Comparison of ENCODE assay signal across 23 cellular contexts in the genomic region with DNA sequence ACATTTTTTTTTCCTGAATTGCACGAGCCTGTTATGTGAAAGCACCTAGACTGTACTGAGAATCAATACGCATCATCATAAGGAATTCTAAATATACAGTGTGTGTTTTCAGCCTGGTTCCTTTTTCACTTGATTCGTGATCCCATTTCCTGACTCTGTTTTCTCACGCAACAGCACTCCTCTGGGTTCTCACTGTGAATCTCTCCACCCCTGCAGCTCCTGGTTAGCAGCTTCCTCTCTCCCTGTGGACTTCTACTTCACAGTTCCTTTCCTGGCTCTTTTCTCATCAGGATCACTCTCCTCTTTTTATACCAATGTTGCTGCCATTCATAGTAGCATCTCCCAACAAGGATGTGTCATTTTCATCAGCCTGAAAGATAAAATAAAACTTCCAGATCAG.
DNase-seq lines count a peak whose midpoint lies in the region; FAIRE-seq and TF ChIP-seq lines count a peak whose summit lies in the region.
"Had no signal": no experiment of that assay in that cellular context is flagged by ENCODE, and none has a peak within 500 bp of the region (broad histone marks: within the 10 kb centered on the region; RNA-seq: fewer than 3 reads in every experiment).

No MANE protein-coding gene starts in this region.

- no peak for FAIRE-seq in astrocyte (lab: Jason Lieb, UNC)
- FAIRE-seq: A204.1 had no signal

- H3K36me3 Mint-ChIP-seq in astrocyte (ENCODE audit: low read depth, unreplicated experiment), result no peaks in the 10 kb centered on the region
- H3K36me3 Mint-ChIP-seq: stimulated activated effector memory CD8-positive, alpha-beta T cell treated with anti-CD3 and anti-CD28 coated beads, Interleukin-12 subunit alpha, Interleukin-12 subunit beta, amount 100 ng/mL, for 72 hours had no signal

- H2AFZ ChIP-seq in astrocyte (ENCODE audit: low read depth, low read length), result no peak overlapping the region

- no peak overlapping the region for H3K4me3 Mint-ChIP-seq in astrocyte (ENCODE audit: unreplicated experiment)
- H3K4me3 Mint-ChIP-seq: activated CD4-positive, alpha-beta T cell treated with anti-CD3 and anti-CD28 coated beads for 36 hours; activated T-cell treated with anti-CD3 and anti-CD28 coated beads, Interleukin-2, amount 50 U/mL, for 4 hours; dendritic cell treated with granulocyte-macrophage colony-stimulating factor and Interleukin-4, amounts not matched to agents 40 ng/mL and 50 ng/mL, for 4 days; stimulated activated effector memory CD8-positive, alpha-beta T cell treated with anti-CD3 and anti-CD28 coated beads, Interleukin-12 subunit alpha, Interleukin-12 subunit beta, amount 100 ng/mL, for 72 hours; T-helper 1 cell treated with Interleukin-12 subunit alpha and Interleukin-12 subunit beta and Interleukin-4 antibody, amounts not matched to agents 30 μg/mL and 1 μg/mL, for 36 hours had no signal

- no peak overlapping the region for H3K4me3 ChIP-seq in astrocyte (ENCODE audit: insufficient read depth, low read depth, low read length)
- H3K4me3 ChIP-seq: lung, smooth muscle cell, suprapubic skin had no signal

- H3K4me1 Mint-ChIP-seq in astrocyte (ENCODE audit: low read depth, unreplicated experiment), result peaks cover 31% of the 10 kb centered on the region
- H3K4me1 Mint-ChIP-seq: activated CD4-positive, alpha-beta T cell treated with anti-CD3 and anti-CD28 coated beads for 36 hours; stimulated activated effector memory CD8-positive, alpha-beta T cell treated with anti-CD3 and anti-CD28 coated beads, Interleukin-12 subunit alpha, Interleukin-12 subunit beta, amount 100 ng/mL, for 72 hours had no signal

- H3K27ac ChIP-seq in astrocyte (ENCODE audit: low read depth, low read length), result no peak overlapping the region
- H3K27ac ChIP-seq: brain microvascular endothelial cell, epithelial cell of prostate, suprapubic skin had no signal

- no peaks in the 10 kb centered on the region for H3K27me3 Mint-ChIP-seq in astrocyte (ENCODE audit: low read depth, unreplicated experiment)
- H3K27me3 Mint-ChIP-seq: activated CD4-positive, alpha-beta T cell treated with anti-CD3 and anti-CD28 coated beads for 36 hours; dendritic cell treated with granulocyte-macrophage colony-stimulating factor and Interleukin-4, amounts not matched to agents 40 ng/mL and 50 ng/mL, for 4 days had no signal

- H3K36me3 ChIP-seq in astrocyte (ENCODE audit: insufficient read depth, low read length), result no peaks in the 10 kb centered on the region
- H3K36me3 ChIP-seq: brain microvascular endothelial cell, suprapubic skin had no signal

- no peaks in the 10 kb centered on the region for H3K4me1 ChIP-seq in astrocyte (ENCODE audit: insufficient read depth, low read length)
- H3K4me1 ChIP-seq: suprapubic skin had no signal

- H4K20me1 ChIP-seq in astrocyte (ENCODE audit: insufficient read depth, low read length), result no peaks in the 10 kb centered on the region

- H3K9ac ChIP-seq in astrocyte (ENCODE audit: low read length), result no peak overlapping the region

- DNase-seq in Ammon's horn (ENCODE audit: low spot score) (peak; percentile 27), NCI-H146 (lab: John Stamatoyannopoulos, UW) (peak; percentile 21), astrocyte (ENCODE audit: low read depth) (no peak), medulla oblongata (ENCODE audit: extremely low spot score) (peak; percentile 11), midbrain (lab: John Stamatoyannopoulos, UW) (no peak), epidermal melanocyte (ENCODE audit: insufficient read length, low spot score) (no peak), AG08395 (ENCODE audit: low spot score) (no peak), dermis blood vessel endothelial cell (no peak)
- DNase-seq: activated CD4-positive, alpha-beta T cell treated with anti-CD3 and anti-CD28 coated beads for 36 hours; activated naive CD4-positive, alpha-beta T cell; activated T-cell treated with anti-CD3 and anti-CD28 coated beads, Interleukin-2, amount 50 U/mL, for 4 hours; brain microvascular endothelial cell; DMS79; NCI-H1092 treated with DMSO at 0.1 percent for 48 hours; NCI-H524 had no signal

- H3K9me3 Mint-ChIP-seq in astrocyte (ENCODE audit: unreplicated experiment), result no peaks in the 10 kb centered on the region
- H3K9me3 Mint-ChIP-seq: dendritic cell treated with granulocyte-macrophage colony-stimulating factor and Interleukin-4, amounts not matched to agents 40 ng/mL and 50 ng/mL, for 4 days; T-helper 1 cell treated with Interleukin-12 subunit alpha and Interleukin-12 subunit beta and Interleukin-4 antibody, amounts not matched to agents 30 μg/mL and 1 μg/mL, for 36 hours had no signal

- no peaks in the 10 kb centered on the region for H3K79me2 ChIP-seq in astrocyte (ENCODE audit: insufficient read depth, low read length)

- peak overlapping the region; percentile 23 for H3K27ac Mint-ChIP-seq in astrocyte (ENCODE audit: unreplicated experiment)
- H3K27ac Mint-ChIP-seq: activated CD4-positive, alpha-beta T cell treated with anti-CD3 and anti-CD28 coated beads for 36 hours; dendritic cell treated with granulocyte-macrophage colony-stimulating factor and Interleukin-4, amounts not matched to agents 40 ng/mL and 50 ng/mL, for 4 days; stimulated activated effector memory CD8-positive, alpha-beta T cell treated with anti-CD3 and anti-CD28 coated beads, Interleukin-12 subunit alpha, Interleukin-12 subunit beta, amount 100 ng/mL, for 72 hours; T-helper 1 cell treated with Interleukin-12 subunit alpha and Interleukin-12 subunit beta and Interleukin-4 antibody, amounts not matched to agents 30 μg/mL and 1 μg/mL, for 36 hours had no signal

- H3K27me3 ChIP-seq in astrocyte (ENCODE audit: insufficient read depth, low read length), result no peaks in the 10 kb centered on the region
- H3K27me3 ChIP-seq: brain microvascular endothelial cell, suprapubic skin had no signal

- no peak overlapping the region for H3K4me2 ChIP-seq in astrocyte (ENCODE audit: low read length)
- H3K4me2 ChIP-seq: smooth muscle cell had no signal

- no peak for TF ChIP-seq CTCF in astrocyte (IDR thresholded peaks at IDR 0.05; ENCODE audit: insufficient read depth, low read depth, low read length)

- H3K9me3 ChIP-seq in astrocyte (ENCODE audit: insufficient read depth, low read depth, low read length), result no peaks in the 10 kb centered on the region
- H3K9me3 ChIP-seq: suprapubic skin had no signal

Comparison
In these comparisons a context has a peak if more than half of its experiments do, and no peak if none do; other contexts are left out.
1. DNase-seq: peak in Ammon's horn (single experiment), NCI-H146 (single experiment) and medulla oblongata (single experiment); none in astrocyte (single experiment), midbrain (single experiment), epidermal melanocyte (single experiment), AG08395 (single experiment) and dermis blood vessel endothelial cell (single experiment).